ENCODE assay signal across 22 cellular contexts in genomic region chr5:12488161-12488560, GRCh38.
"Had no signal": no experiment of that assay in that cellular context is flagged by ENCODE, and none has a peak within 500 bp of the region (broad histone marks: within the 10 kb centered on the region; RNA-seq: fewer than 3 reads in every experiment).

No MANE protein-coding gene starts in this region.

- DNase-seq: activated CD4-positive, alpha-beta memory T cell treated with anti-CD3 and anti-CD28 coated beads, Interleukin-2, amount 10 ng/mL, durations not matched to agents 7 days and 5 days; activated CD4-positive, alpha-beta T cell treated with anti-CD3 and anti-CD28 coated beads for 1 hour; activated CD4-positive, alpha-beta T cell treated with anti-CD3 and anti-CD28 coated beads for 4 hours; activated CD4-positive, alpha-beta T cell treated with anti-CD3 and anti-CD28 coated beads, Interleukin-2, amount 10 ng/mL, durations not matched to agents 7 days and 5 days; activated CD4-positive, alpha-beta T cell treated with anti-CD3 and anti-CD28 coated beads, Interleukin-2, amount 50 U/mL, for 4 hours; activated CD4-positive, CD25-positive, alpha-beta regulatory T cell; activated CD8-positive, alpha-beta memory T cell treated with anti-CD3 and anti-CD28 coated beads, Interleukin-2, amount 50 U/mL, for 48 hours; activated gamma-delta T cell; activated naive CD4-positive, alpha-beta T cell; activated naive CD4-positive, alpha-beta T cell treated with anti-CD3 and anti-CD28 coated beads, Interleukin-2, amount 10 ng/mL, durations not matched to agents 7 days and 5 days; activated naive CD8-positive, alpha-beta T cell treated with anti-CD3 and anti-CD28 coated beads, Interleukin-2, amount 10 ng/mL, durations not matched to agents 7 days and 5 days; activated T-cell treated with anti-CD3 and anti-CD28 coated beads for 4 hours; activated T-cell treated with anti-CD3 and anti-CD28 coated beads, Interleukin-2, amount 50 U/mL, for 24 hours; activated T-cell treated with anti-CD3 and anti-CD28 coated beads, Interleukin-2, amount 50 U/mL, for 72 hours; dorsolateral prefrontal cortex; effector memory CD4-positive, alpha-beta T cell; endodermal cell; foreskin fibroblast; head of caudate nucleus; hippocampal formation had no signal

- ATAC-seq: activated naive CD4-positive, alpha-beta T cell treated with anti-CD3 and anti-CD28 coated beads, Interleukin-2, amount 50 U/mL, for 72 hours; activated T-cell treated with anti-CD3 and anti-CD28 coated beads, Interleukin-2, amount 50 U/mL, for 72 hours; esophagus mucosa had no signal
